Comparison of ENCODE assay signal across 12 cellular contexts in the genomic region with DNA sequence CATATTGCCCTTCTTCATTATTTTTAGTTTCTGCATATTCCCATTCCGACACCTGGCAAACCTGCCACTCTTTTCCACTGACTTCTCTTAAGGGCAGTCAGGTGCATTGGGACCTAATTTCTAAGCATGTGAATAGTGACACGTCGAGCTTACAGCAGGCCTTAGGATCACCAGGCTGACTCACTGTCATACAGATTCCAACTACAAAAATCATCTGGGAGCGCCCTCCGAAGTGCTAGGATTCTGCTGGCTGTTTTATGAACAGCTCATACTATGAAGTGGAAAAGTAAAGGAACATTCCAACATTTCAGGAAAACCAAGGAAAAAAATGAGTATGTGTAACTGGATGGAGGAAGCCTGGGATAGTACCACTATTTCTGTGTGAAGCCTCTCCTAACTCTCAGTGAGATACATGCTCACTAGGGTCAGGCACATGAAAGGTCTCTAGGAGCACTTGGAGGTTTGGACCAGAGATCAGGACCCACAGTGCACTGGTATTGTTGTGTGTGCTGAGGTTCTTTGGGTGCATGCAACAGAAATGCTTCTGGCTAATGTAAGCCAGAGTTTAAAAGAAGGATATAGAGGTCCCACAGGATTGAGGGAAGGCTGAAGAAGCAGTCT.
DNase-seq lines count a peak whose midpoint lies in the region; TF ChIP-seq lines count a peak whose summit lies in the region.
"Had no signal": no experiment of that assay in that cellular context is flagged by ENCODE, and none has a peak within 500 bp of the region (broad histone marks: within the 10 kb centered on the region; RNA-seq: fewer than 3 reads in every experiment).

No MANE protein-coding gene starts in this region.

- H3K4me1 Mint-ChIP-seq in CD8-positive, alpha-beta memory T cell = peaks cover 0 to 10% (median 6%) of the 10 kb centered on the region in 3 donors
- H3K4me1 Mint-ChIP-seq: memory B cell had no signal

- peaks cover 0 to 13% (median 4%) of the 10 kb centered on the region in 4 donors for H3K9me3 ChIP-seq in tibial nerve
- no peaks in the 10 kb centered on the region for H3K9me3 ChIP-seq in CD8-positive, alpha-beta memory T cell (ENCODE audit: low read length)

- H3K36me3 ChIP-seq in tibial nerve = no peaks in the 10 kb centered on the region
- no peaks in the 10 kb centered on the region for H3K36me3 ChIP-seq in CD8-positive, alpha-beta memory T cell (ENCODE audit: insufficient read depth, low read length)

- CTCF ChIA-PET in CD8-positive, alpha-beta memory T cell (lab: Charles Lee) = no interaction called here

- H3K27me3 ChIP-seq in tibial nerve = no peaks in the 10 kb centered on the region
- no peaks in the 10 kb centered on the region for H3K27me3 ChIP-seq in CD8-positive, alpha-beta memory T cell (ENCODE audit: insufficient read depth, low read length, poor library complexity, severe bottlenecking)

- H3K4me3 ChIP-seq in choroid plexus epithelial cell (ENCODE audit: low read depth, low read length) (no peak overlapping the region), tibial nerve (no peak overlapping the region)
- no peak overlapping the region for H3K4me3 ChIP-seq in CD8-positive, alpha-beta memory T cell (ENCODE audit: low read length)

- H3K27ac ChIP-seq in tibial nerve = no peak overlapping the region
- no peak overlapping the region for H3K27ac ChIP-seq in CD8-positive, alpha-beta memory T cell (ENCODE audit: low read depth, low read length)
- H3K27ac ChIP-seq: C4-2B had no signal

- peaks cover 0 to 30% (median 12%) of the 10 kb centered on the region in 4 donors for H3K4me1 ChIP-seq in tibial nerve
- H3K4me1 ChIP-seq in CD8-positive, alpha-beta memory T cell (ENCODE audit: insufficient read depth, low read length) = no peaks in the 10 kb centered on the region

- peaks cover 0 to 2% of the 10 kb centered on the region in 2 donors for H3K27me3 Mint-ChIP-seq in CD8-positive, alpha-beta memory T cell
- H3K27me3 Mint-ChIP-seq: memory B cell had no signal

- DNase-seq in AG08395 (ENCODE audit: low spot score) (peak; percentile 77), M059J (ENCODE audit: low read depth) (peak; percentile 85), choroid plexus epithelial cell (ENCODE audit: low read depth) (peak; percentile 56), myocyte (ENCODE audit: low read depth) (peak; percentile 78), NOMO-1 (lab: John Stamatoyannopoulos, UW; ENCODE audit: unreplicated experiment in 2 of 2) (no peak), NCI-H1105 (lab: John Stamatoyannopoulos, UW) (no peak), tibial nerve (ENCODE audit: low spot score in 2 of 2) (no peak)
- no peak for DNase-seq in CD8-positive, alpha-beta memory T cell
- DNase-seq: NCI-H1436 treated with DMSO at 0.1 percent for 48 hours, right cardiac atrium had no signal

- WGBS in tibial nerve, 2 donors = 77 to 89% methylated on average over 5 of the region's 5 CpGs

- peaks cover 0 to 8% (median 7%) of the 10 kb centered on the region in 3 donors for H3K36me3 Mint-ChIP-seq in CD8-positive, alpha-beta memory T cell

- POLR2A ChIA-PET in CD8-positive, alpha-beta memory T cell (lab: Charles Lee) = no interaction called here

- TF ChIP-seq POLR2A in tibial nerve (IDR thresholded peaks at IDR 0.05) = no peak

- TF ChIP-seq EP300 in tibial nerve (IDR thresholded peaks at IDR 0.05) = no peak

- no peak overlapping the region for H3K4me3 Mint-ChIP-seq in CD8-positive, alpha-beta memory T cell
- H3K4me3 Mint-ChIP-seq: memory B cell had no signal

- peaks cover 9 to 12% (median 11%) of the 10 kb centered on the region in 5 donors for H3K9me3 Mint-ChIP-seq in CD8-positive, alpha-beta memory T cell

- H3K27ac Mint-ChIP-seq in CD8-positive, alpha-beta memory T cell = peak overlapping the region in 2 of 8 donors; percentile 13 to 80
- H3K27ac Mint-ChIP-seq: memory B cell had no signal

- TF ChIP-seq CTCF in choroid plexus epithelial cell (conservative IDR thresholded peaks at IDR 0.05; ENCODE audit: low read depth, low read length) (no peak), tibial nerve (IDR thresholded peaks at IDR 0.05) (no peak)

Comparison
In these comparisons a context has a peak if more than half of its experiments do, and no peak if none do; other contexts are left out.
1. DNase-seq: peak in AG08395 (single experiment), M059J (single experiment), choroid plexus epithelial cell (single experiment) and myocyte (single experiment); none in NOMO-1 (0 of 2), NCI-H1105 (single experiment), tibial nerve (0 of 2) and CD8-positive, alpha-beta memory T cell (0 of 5).